8 cellular contexts compared by ENCODE assay signal in the genomic region with DNA sequence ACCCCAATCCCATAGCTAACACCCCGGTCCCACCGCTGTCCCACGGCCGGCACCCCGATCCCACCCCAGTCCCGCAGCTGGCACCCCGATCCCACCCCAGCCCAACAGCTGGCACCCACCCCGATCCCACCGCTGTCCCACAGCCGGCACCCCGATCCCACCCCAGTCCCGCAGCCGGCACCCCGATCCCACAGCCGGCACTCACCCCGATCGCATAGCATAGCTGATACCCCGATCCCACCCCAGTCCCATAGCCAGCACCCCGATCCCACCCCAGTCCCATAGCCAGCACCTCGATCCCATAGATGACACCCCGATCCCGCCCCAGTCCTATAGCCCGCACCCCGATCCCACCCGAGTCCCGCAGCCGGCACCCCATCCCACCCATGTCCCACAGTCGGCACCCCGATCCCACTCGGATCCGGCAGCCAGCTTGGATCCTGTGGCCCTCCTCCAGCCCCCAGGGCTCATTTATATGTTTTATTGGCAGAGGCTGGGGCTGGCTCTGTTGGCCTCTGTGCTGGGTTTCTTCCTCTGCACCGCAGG. TPM values are rescaled to one million over a fixed set of nuclear protein-coding genes. Genes with fewer than 3 reads are reported as not detected.
DNase-seq lines count a peak whose midpoint lies in the region; TF ChIP-seq lines count a peak whose summit lies in the region.

No MANE protein-coding gene starts in this region.

- H3K4me3 ChIP-seq in mesodermal cell (ENCODE audit: extremely low read depth, insufficient read depth, low read length, poor library complexity, severe bottlenecking) (peak overlapping the region; percentile 83), uterus (peak overlapping the region; percentile 51 to 65)

- H3K4me1 ChIP-seq in mesodermal cell (ENCODE audit: control insufficient read depth, insufficient read depth, low read length, poor library complexity, severe bottlenecking) (peaks cover 7% of the 10 kb centered on the region), uterus (peaks cover 0 to 7% of the 10 kb centered on the region in 2 donors)

- H3K27me3 Mint-ChIP-seq in activated naive CD4-positive, alpha-beta T cell treated with anti-CD3 and anti-CD28 coated beads, Interleukin-2, amount 10 ng/mL, durations not matched to agents 7 days and 5 days, result no peaks in the 10 kb centered on the region

- H3K9me3 ChIP-seq in mesodermal cell (ENCODE audit: control insufficient read depth, low read length) (no peaks in the 10 kb centered on the region), uterus (no peaks in the 10 kb centered on the region)

- CTCF ChIA-PET in activated naive CD4-positive, alpha-beta T cell treated with anti-CD3 and anti-CD28 coated beads, Interleukin-2, amount 10 ng/mL, durations not matched to agents 7 days and 5 days (lab: Charles Lee), result interaction anchor here (1.0 to 2.4 kb wide), 2 partner anchors 10 to 15 kb away, joined by 3 to 17 read pairs; no protein-coding TSS in a partner anchor

- TF ChIP-seq CTCF in uterus (IDR thresholded peaks at IDR 0.05), result no peak

- H3K27ac Mint-ChIP-seq in activated naive CD4-positive, alpha-beta T cell treated with anti-CD3 and anti-CD28 coated beads, Interleukin-2, amount 10 ng/mL, durations not matched to agents 7 days and 5 days, result peak overlapping the region; percentile 98

- H3K36me3 ChIP-seq in mesodermal cell (ENCODE audit: control insufficient read depth, insufficient read depth, low read length) (peaks cover 3% of the 10 kb centered on the region), uterus (no peaks in the 10 kb centered on the region)

- peak overlapping the region; percentile 99 for H3K4me3 Mint-ChIP-seq in activated naive CD4-positive, alpha-beta T cell treated with anti-CD3 and anti-CD28 coated beads, Interleukin-2, amount 10 ng/mL, durations not matched to agents 7 days and 5 days

- TF ChIP-seq POLR2A in uterus (IDR thresholded peaks at IDR 0.05), result no peak

- peaks cover 46% of the 10 kb centered on the region for H3K4me1 Mint-ChIP-seq in activated naive CD4-positive, alpha-beta T cell treated with anti-CD3 and anti-CD28 coated beads, Interleukin-2, amount 10 ng/mL, durations not matched to agents 7 days and 5 days

- H3K9me3 Mint-ChIP-seq in activated naive CD4-positive, alpha-beta T cell treated with anti-CD3 and anti-CD28 coated beads, Interleukin-2, amount 10 ng/mL, durations not matched to agents 7 days and 5 days, result no peaks in the 10 kb centered on the region

- no peak for DNase-seq in activated naive CD4-positive, alpha-beta T cell treated with anti-CD3 and anti-CD28 coated beads, Interleukin-2, amount 10 ng/mL, durations not matched to agents 7 days and 5 days
- DNase-seq in activated naive CD4-positive, alpha-beta T cell treated with anti-CD3 and anti-CD28 coated beads, Interleukin-2, amount 50 U/mL, for 16 hours, result no peak
- DNase-seq in uterus (no peak), cerebellum (ENCODE audit: low spot score) (no peak), COLO668 (lab: John Stamatoyannopoulos, UW; ENCODE audit: unreplicated experiment) (no peak)
- DNase-seq in activated effector memory CD4-positive, alpha-beta T cell treated with Interleukin-2 at 50 U/mL for 16 hours, result no peak

- H3K36me3 Mint-ChIP-seq in activated naive CD4-positive, alpha-beta T cell treated with anti-CD3 and anti-CD28 coated beads, Interleukin-2, amount 10 ng/mL, durations not matched to agents 7 days and 5 days, result peaks cover 31% of the 10 kb centered on the region

- no peaks in the 10 kb centered on the region for H3K27me3 ChIP-seq in uterus

- 76% methylated on average over 16 to 21 of the region's 32 CpGs for WGBS in mesodermal cell (ENCODE audit: insufficient coverage in 2 of 2), 2 experiments

- intact Hi-C loops in uterus (cut with DNase I; ENCODE audit: low total_unique reads), result no loop called here

- peak overlapping the region; percentile 97 for H3K27ac ChIP-seq in cingulate gyrus (ENCODE audit: low read depth, low read length)
- H3K27ac ChIP-seq in mesodermal cell (ENCODE audit: low read depth, low read length, severe bottlenecking), result no peak overlapping the region
- H3K27ac ChIP-seq in uterus, result peak overlapping the region; percentile 94 to 99

RNA-seq across cellular contexts. Expression of a gene that starts 0.9 kb away (rescaled TPM):
- 10.8 TPM for polyA plus RNA-seq in mesodermal cell (2013, experiment 1 of 2)
- 8.0 TPM for polyA plus RNA-seq in mesodermal cell (2013, experiment 2 of 2)
- total RNA-seq in uterus (10 to 100 TPM in 2 of 4 donors, 1 to 10 TPM in 2; 2.1 to 24.8 (median 11.5) TPM), cerebellum (7.3 TPM)

RNA-seq across cellular contexts. Expression of a gene that starts 25.5 kb away (rescaled TPM):
- polyA plus RNA-seq in mesodermal cell (2013, experiment 1 of 2), result 26.6 TPM
- polyA plus RNA-seq in mesodermal cell (2013, experiment 2 of 2), result 21.9 TPM
- total RNA-seq in uterus (10 to 100 TPM in 3 of 4 donors, 1 to 10 TPM in 1; 9.2 to 30.5 (median 20.9) TPM), cerebellum (66.7 TPM)

RNA-seq across cellular contexts. Expression of a gene that starts 30.3 kb away (rescaled TPM):
- 13.8 TPM for polyA plus RNA-seq in mesodermal cell (2013, experiment 1 of 2)
- 9.6 TPM for polyA plus RNA-seq in mesodermal cell (2013, experiment 2 of 2)
- 10 to 100 TPM; 17.4 to 56.5 (median 26.6) TPM for total RNA-seq in uterus
- total RNA-seq in cerebellum, result 13.4 TPM

RNA-seq across cellular contexts. Expression of a gene that starts 53.7 kb away (rescaled TPM):
- polyA plus RNA-seq in mesodermal cell (2013, experiment 1 of 2), result 21.1 TPM
- 14.2 TPM for polyA plus RNA-seq in mesodermal cell (2013, experiment 2 of 2)
- total RNA-seq in uterus (10 to 100 TPM in 3 of 4 donors, 1 to 10 TPM in 1; 3.5 to 41.9 (median 22.1) TPM), cerebellum (6.7 TPM)
